ENCODE assay signal across 29 cellular contexts in genomic region chr18:55013685-55014084, GRCh38. TPM values are rescaled to one million over a fixed set of nuclear protein-coding genes. Genes with fewer than 3 reads are reported as not detected.
DNase-seq lines count a peak whose midpoint lies in the region; ATAC-seq, FAIRE-seq and TF ChIP-seq lines count a peak whose summit lies in the region.
"Had no signal": no experiment of that assay in that cellular context is flagged by ENCODE, and none has a peak within 500 bp of the region (broad histone marks: within the 10 kb centered on the region; RNA-seq: fewer than 3 reads in every experiment).

No MANE protein-coding gene starts in this region.

- no peaks in the 10 kb centered on the region for H3K9me3 ChIP-seq in HUES64 (ENCODE audit: insufficient read depth, low read depth, low read length)

- H3K27me3 Mint-ChIP-seq in activated CD4-positive, alpha-beta T cell treated with anti-CD3 and anti-CD28 coated beads, Interleukin-2, amount 10 ng/mL, durations not matched to agents 24 days and 14 days = peaks cover 2% of the 10 kb centered on the region
- H3K27me3 Mint-ChIP-seq: B cell had no signal

- no peak overlapping the region for H3K4me3 Mint-ChIP-seq in stimulated activated effector memory CD8-positive, alpha-beta T cell treated with anti-CD3 and anti-CD28 coated beads, Interleukin-12 subunit alpha, Interleukin-12 subunit beta, amount 100 ng/mL, for 72 hours
- H3K4me3 Mint-ChIP-seq in activated CD4-positive, alpha-beta T cell treated with anti-CD3 and anti-CD28 coated beads, Interleukin-2, amount 10 ng/mL, durations not matched to agents 24 days and 14 days = no peak overlapping the region
- H3K4me3 Mint-ChIP-seq: B cell; CD8-positive, alpha-beta T cell had no signal

- H3K4me1 Mint-ChIP-seq in stimulated activated effector memory CD8-positive, alpha-beta T cell treated with anti-CD3 and anti-CD28 coated beads, Interleukin-12 subunit alpha, Interleukin-12 subunit beta, amount 100 ng/mL, for 72 hours = no peaks in the 10 kb centered on the region
- H3K4me1 Mint-ChIP-seq in activated CD4-positive, alpha-beta T cell treated with anti-CD3 and anti-CD28 coated beads, Interleukin-2, amount 10 ng/mL, durations not matched to agents 24 days and 14 days = no peaks in the 10 kb centered on the region

- DNase-seq in bronchial epithelial cell (ENCODE audit: low read depth) (peak; percentile 27), AML-193 (lab: John Stamatoyannopoulos, UW) (no peak), NCI-H446 (lab: John Stamatoyannopoulos, UW) (no peak)
- no peak for DNase-seq in stimulated activated effector memory CD8-positive, alpha-beta T cell treated with anti-CD3 and anti-CD28 coated beads, Interleukin-12 subunit alpha, Interleukin-12 subunit beta, amount 100 ng/mL, for 72 hours (ENCODE audit: low spot score in 2 of 2)
- DNase-seq in activated CD4-positive, alpha-beta T cell treated with anti-CD3 and anti-CD28 coated beads, Interleukin-2, amount 10 ng/mL, durations not matched to agents 24 days and 14 days = no peak
- DNase-seq: CD8-positive, alpha-beta T cell; DMS153; DND-41; GM23248; HCEC 1CT; Kasumi-1; NCI-H1105; NCI-H1436 treated with DMSO at 0.1 percent for 48 hours; NCI-H1930; NCI-H2107; NCI-H526; SHP77; T-helper 9 cell had no signal

- ATAC-seq in GM19351 (IDR thresholded peaks at IDR 0.05; ENCODE audit: unreplicated experiment) = peak; percentile 32
- ATAC-seq in stimulated activated effector memory CD8-positive, alpha-beta T cell treated with anti-CD3 and anti-CD28 coated beads, Interleukin-12 subunit alpha, Interleukin-12 subunit beta, amount 100 ng/mL, for 72 hours = peak; percentile 28
- ATAC-seq: CD8-positive, alpha-beta T cell; K562; Panc1 had no signal

- H3K9ac ChIP-seq in HUES64 (ENCODE audit: low read depth, low read length) = no peak overlapping the region
- H3K9ac ChIP-seq: GM23248 had no signal

- TF ChIP-seq CTCF in bronchial epithelial cell (IDR thresholded peaks at IDR 0.05; ENCODE audit: insufficient read depth, low read length, severe bottlenecking) = no peak

- intact Hi-C loops in activated CD4-positive, alpha-beta T cell treated with anti-CD3 and anti-CD28 coated beads, Interleukin-2, amount 10 ng/mL, durations not matched to agents 24 days and 14 days (cut with micrococcal nuclease) = no loop called here

- no peak for FAIRE-seq in bronchial epithelial cell (lab: Jason Lieb, UNC)
- FAIRE-seq: K562 had no signal

- no peak overlapping the region for H3K27ac Mint-ChIP-seq in stimulated activated effector memory CD8-positive, alpha-beta T cell treated with anti-CD3 and anti-CD28 coated beads, Interleukin-12 subunit alpha, Interleukin-12 subunit beta, amount 100 ng/mL, for 72 hours
- H3K27ac Mint-ChIP-seq in activated CD4-positive, alpha-beta T cell treated with anti-CD3 and anti-CD28 coated beads, Interleukin-2, amount 10 ng/mL, durations not matched to agents 24 days and 14 days = no peak overlapping the region
- H3K27ac Mint-ChIP-seq: B cell; CD8-positive, alpha-beta T cell had no signal

- H3K27me3 ChIP-seq in HUES64 (ENCODE audit: insufficient read depth, low read length) (no peaks in the 10 kb centered on the region), bronchial epithelial cell (ENCODE audit: control insufficient read depth, insufficient read depth, low read length) (no peaks in the 10 kb centered on the region)

- H3K4me1 ChIP-seq in HUES64 (ENCODE audit: insufficient read depth, low read length) = peaks cover 21% of the 10 kb centered on the region

- H3K36me3 ChIP-seq in HUES64 (ENCODE audit: insufficient read depth, low read length) (no peaks in the 10 kb centered on the region), bronchial epithelial cell (ENCODE audit: control insufficient read depth, insufficient read depth, low read length) (no peaks in the 10 kb centered on the region)

- no peaks in the 10 kb centered on the region for H3K9me3 Mint-ChIP-seq in stimulated activated effector memory CD8-positive, alpha-beta T cell treated with anti-CD3 and anti-CD28 coated beads, Interleukin-12 subunit alpha, Interleukin-12 subunit beta, amount 100 ng/mL, for 72 hours
- H3K9me3 Mint-ChIP-seq in activated CD4-positive, alpha-beta T cell treated with anti-CD3 and anti-CD28 coated beads, Interleukin-2, amount 10 ng/mL, durations not matched to agents 24 days and 14 days = no peaks in the 10 kb centered on the region
- H3K9me3 Mint-ChIP-seq: CD8-positive, alpha-beta T cell had no signal

- no peaks in the 10 kb centered on the region for H3K36me3 Mint-ChIP-seq in stimulated activated effector memory CD8-positive, alpha-beta T cell treated with anti-CD3 and anti-CD28 coated beads, Interleukin-12 subunit alpha, Interleukin-12 subunit beta, amount 100 ng/mL, for 72 hours
- H3K36me3 Mint-ChIP-seq in activated CD4-positive, alpha-beta T cell treated with anti-CD3 and anti-CD28 coated beads, Interleukin-2, amount 10 ng/mL, durations not matched to agents 24 days and 14 days (ENCODE audit: low read depth) = no peaks in the 10 kb centered on the region
- H3K36me3 Mint-ChIP-seq: CD8-positive, alpha-beta T cell had no signal

- no peak overlapping the region for H3K4me3 ChIP-seq in HUES64 (ENCODE audit: low read length)
- no peak overlapping the region for H3K4me3 ChIP-seq in bronchial epithelial cell (ENCODE audit: low read depth, low read length)
- H3K4me3 ChIP-seq: GM23248, K562 had no signal

- H3K27ac ChIP-seq in HUES64 (ENCODE audit: low read depth, low read length) = peak overlapping the region; percentile 57; the same call in 1 of the 2 replicates
- H3K27ac ChIP-seq: C4-2B, GM23248, HL-60, RWPE1 had no signal

RNA-seq across cellular contexts. Expression of gene CCDC68, which starts 54.4 kb away (rescaled TPM):
- 0.35 TPM for polyA plus RNA-seq in HUES64 (2013, experiment 1 of 2)
- 0.82 TPM for polyA plus RNA-seq in HUES64 (2013, experiment 2 of 2)
- 3.5 and 4.2 TPM in 2 replicates for total RNA-seq in bronchial epithelial cell
- total RNA-seq in activated CD4-positive, alpha-beta T cell treated with anti-CD3 and anti-CD28 coated beads, Interleukin-2, amount 10 ng/mL, durations not matched to agents 24 days and 14 days = not detected in 2 replicates
- total RNA-seq: A673; CD8-positive, alpha-beta T cell; SK-MEL-5; T-helper 1 cell treated with Interleukin-12 subunit alpha and Interleukin-12 subunit beta and Interleukin-4 antibody, amounts not matched to agents 30 ng/mL and 1 ng/mL, for 36 hours had no signal
